Comparison of ENCODE assay signal across 8 cellular contexts in genomic region chr13:27622102-27622820, GRCh38. TPM values are rescaled to one million over a fixed set of nuclear protein-coding genes. Genes with fewer than 3 reads are reported as not detected.
DNase-seq lines count a peak whose midpoint lies in the region; ATAC-seq, FAIRE-seq and TF ChIP-seq lines count a peak whose summit lies in the region.

No MANE protein-coding gene starts in this region.

- H3K4me3 ChIP-seq in AG10803 (ENCODE audit: low read length) (peak overlapping the region; percentile 81), SJSA1 (peak overlapping the region; percentile 94), esophagus muscularis mucosa (peak overlapping the region; percentile 78 to 95 (median 88)), pancreas (peak overlapping the region; percentile 44 to 93 (median 86))

- H3K27me3 ChIP-seq in SJSA1 (replicated peaks) = no peaks in the 10 kb centered on the region
- no peaks in the 10 kb centered on the region for H3K27me3 ChIP-seq in esophagus muscularis mucosa
- H3K27me3 ChIP-seq in pancreas = no peaks in the 10 kb centered on the region

- H3K27ac ChIP-seq in SJSA1 = peak overlapping the region; percentile 57
- peak overlapping the region; percentile 98 to 99 (median 98) for H3K27ac ChIP-seq in esophagus muscularis mucosa (replicated peaks in 1 of 4)
- H3K27ac ChIP-seq in pancreas = peak overlapping the region; percentile 96 to 99 (median 98)

- TF ChIP-seq CTCF in AG10803 (conservative IDR thresholded peaks at IDR 0.05; ENCODE audit: low read length) (peak; percentile 45), esophagus muscularis mucosa (IDR thresholded peaks at IDR 0.05) (peak in 1 of 3 experiments; percentile 19), pancreas (IDR thresholded peaks at IDR 0.05) (no peak)

- peaks cover 35% of the 10 kb centered on the region for H3K36me3 ChIP-seq in SJSA1
- H3K36me3 ChIP-seq in esophagus muscularis mucosa = peaks cover 0 to 12% (median 4%) of the 10 kb centered on the region in 4 donors
- no peaks in the 10 kb centered on the region for H3K36me3 ChIP-seq in pancreas

- no peak for FAIRE-seq in pancreas (lab: Jason Lieb, UNC)

- WGBS in esophagus muscularis mucosa = 8% methylated on average over 13 of the region's 13 CpGs
- WGBS in pancreas, 2 donors = 4 to 5% methylated on average over 13 of the region's 13 CpGs

- ATAC-seq in GM21360 (IDR thresholded peaks at IDR 0.05; ENCODE audit: unreplicated experiment) (peak; percentile 0), pancreas (no peak), HG03196 (IDR thresholded peaks at IDR 0.05; ENCODE audit: unreplicated experiment) (no peak), GM19467 (IDR thresholded peaks at IDR 0.05; ENCODE audit: unreplicated experiment) (no peak)

- peaks cover 6% of the 10 kb centered on the region for H3K4me1 ChIP-seq in SJSA1 (replicated peaks)
- peaks cover 29 to 50% (median 44%) of the 10 kb centered on the region in 4 donors for H3K4me1 ChIP-seq in esophagus muscularis mucosa
- H3K4me1 ChIP-seq in pancreas = peaks cover 31 to 38% (median 36%) of the 10 kb centered on the region in 3 donors

- peak; percentile 12 for DNase-seq in AG10803 (ENCODE audit: low read depth)
- no peak for DNase-seq in SJSA1 (ENCODE audit: low read depth in 1 of 2, low spot score in 2 of 2)
- no peak for DNase-seq in esophagus muscularis mucosa (ENCODE audit: extremely low spot score)
- DNase-seq in pancreas = no peak
- DNase-seq in NCI-H1694 (lab: John Stamatoyannopoulos, UW) = no peak

- no peak for TF ChIP-seq POLR2A in esophagus muscularis mucosa (IDR thresholded peaks at IDR 0.05; ENCODE audit: low read depth)

- no peak for TF ChIP-seq EP300 in esophagus muscularis mucosa (IDR thresholded peaks at IDR 0.05)

- intact Hi-C loops in esophagus muscularis mucosa (cut with DNase I) (loop anchor here (5.0 to 10.0 kb wide), 2 partner anchors 170 to 197 kb away; partner anchors contain the start of genes GTF3A and MTIF3), pancreas (cut with DNase I) (loop anchor here in 1 of 3 donors (10.0 kb wide), 1 partner anchor 67 kb away; no protein-coding TSS in a partner anchor)

- no peaks in the 10 kb centered on the region for H3K9me3 ChIP-seq in SJSA1 (replicated peaks)
- H3K9me3 ChIP-seq in esophagus muscularis mucosa = no peaks in the 10 kb centered on the region
- no peaks in the 10 kb centered on the region for H3K9me3 ChIP-seq in pancreas

RNA-seq across cellular contexts. Expression of gene POLR1D, which starts 0.6 kb away (rescaled TPM):
- 46.5 and 68.4 TPM in 2 replicates for total RNA-seq in SJSA1 (2014; rRNA removed; shearing (Covaris generic))
- 100 to 1,000 TPM; 110 to 148 (median 124) TPM for total RNA-seq in esophagus muscularis mucosa
- 100 to 1,000 TPM; 107 to 147 (median 139) TPM for total RNA-seq in pancreas
- polyA plus RNA-seq in pancreas = 100 to 1,000 TPM in 1 of 2 donors, 10 to 100 TPM in 1; 98.7 to 161 TPM

RNA-seq across cellular contexts. Expression of gene LNX2, which starts 1.9 kb away (rescaled TPM):
- 8.1 and 8.2 TPM in 2 replicates for total RNA-seq in SJSA1 (2014; rRNA removed; shearing (Covaris generic))
- total RNA-seq in esophagus muscularis mucosa (10 to 100 TPM; 10.2 to 14.1 (median 12.8) TPM), pancreas (10 to 100 TPM; 11.3 to 18.9 (median 15.0) TPM)
- polyA plus RNA-seq in pancreas = 10 to 100 TPM in 1 of 2 donors, 1 to 10 TPM in 1; 4.9 to 10.1 TPM
